ENCODE assay signal across 24 cellular contexts in the genomic region with DNA sequence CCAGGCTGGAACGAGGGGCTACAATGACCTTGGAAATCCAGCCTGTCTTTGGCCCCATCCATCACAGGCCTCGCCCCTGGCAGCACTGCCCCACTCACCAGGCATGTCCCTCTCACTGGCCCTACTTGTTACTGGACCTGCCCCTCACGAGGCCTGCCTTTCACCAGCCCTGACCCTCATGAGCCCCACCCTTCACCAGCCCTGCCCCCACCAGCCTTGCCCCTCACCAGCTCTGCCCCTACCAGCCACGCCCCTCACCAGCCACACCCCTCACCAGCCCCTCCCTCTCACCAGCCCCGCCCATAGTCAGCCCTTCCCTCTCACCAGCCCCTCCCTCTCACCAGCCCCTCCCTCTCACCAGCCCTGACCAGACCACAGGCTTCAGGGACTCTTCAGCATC. TPM values are rescaled to one million over a fixed set of nuclear protein-coding genes. Genes with fewer than 3 reads are reported as not detected.
DNase-seq lines count a peak whose midpoint lies in the region; ATAC-seq, FAIRE-seq and TF ChIP-seq lines count a peak whose summit lies in the region.
"Had no signal": no experiment of that assay in that cellular context is flagged by ENCODE, and none has a peak within 500 bp of the region (broad histone marks: within the 10 kb centered on the region; RNA-seq: fewer than 3 reads in every experiment).

No MANE protein-coding gene starts in this region.

- no peaks in the 10 kb centered on the region for H3K79me2 ChIP-seq in GM12878 (ENCODE audit: control insufficient read depth, insufficient read depth, low read length)
- no peaks in the 10 kb centered on the region for H3K79me2 ChIP-seq in neural progenitor cell (ENCODE audit: low read depth)

- H3K27ac ChIP-seq in GM12878 (ENCODE audit: control insufficient read depth, insufficient read depth): no peak overlapping the region
- H3K27ac ChIP-seq in neural progenitor cell: no peak overlapping the region
- no peak overlapping the region for H3K27ac ChIP-seq in small intestine (ENCODE audit: low read depth in 1 of 2, low read length in 1 of 2)
- no peak overlapping the region for H3K27ac ChIP-seq in naive thymus-derived CD4-positive, alpha-beta T cell (ENCODE audit: low read depth, low read length)
- H3K27ac ChIP-seq: 22Rv1; BLaER1 treated with 17β-estradiol and CSF1 and Interleukin-3, amounts not matched to agents 10 nM and 100 nM; SJSA1; thoracic aorta had no signal

- H4K20me1 ChIP-seq in GM12878 (ENCODE audit: control insufficient read depth, insufficient read depth) (no peaks in the 10 kb centered on the region), neural progenitor cell (ENCODE audit: low read depth) (peaks cover 3% of the 10 kb centered on the region)
- H4K20me1 ChIP-seq: BLaER1 treated with 17β-estradiol and CSF1 and Interleukin-3, amounts not matched to agents 10 nM and 100 nM had no signal

- H3F3A ChIP-seq in neural progenitor cell (ENCODE audit: low read depth): peaks cover 4% of the 10 kb centered on the region

- H3K36me3 ChIP-seq in GM12878 (ENCODE audit: control insufficient read depth in 2 of 2, insufficient read depth in 2 of 2, low read length in 1 of 2) (no peaks in the 10 kb centered on the region), neural progenitor cell (no peaks in the 10 kb centered on the region), small intestine (ENCODE audit: control insufficient read depth in 2 of 2, insufficient read depth in 2 of 2, low read length in 2 of 2) (no peaks in the 10 kb centered on the region)
- H3K36me3 ChIP-seq in naive thymus-derived CD4-positive, alpha-beta T cell (ENCODE audit: control insufficient read depth in 2 of 3, insufficient read depth in 3 of 3, low read length in 3 of 3): no peaks in the 10 kb centered on the region
- H3K36me3 ChIP-seq: BLaER1 treated with 17β-estradiol and CSF1 and Interleukin-3, amounts not matched to agents 10 nM and 100 nM; SJSA1; thoracic aorta had no signal

- H2AFZ ChIP-seq in GM12878 (ENCODE audit: control insufficient read depth, low read depth, low read length): no peak overlapping the region
- H2AFZ ChIP-seq in neural progenitor cell (replicated peaks): no peak overlapping the region

- ATAC-seq in GM12878: peak; percentile 28; the same call in 1 of the 3 replicates
- ATAC-seq in effector memory CD8-positive, alpha-beta T cell (replicated peaks): no peak
- no peak for ATAC-seq in naive thymus-derived CD4-positive, alpha-beta T cell
- ATAC-seq: natural killer cell had no signal

- no peak for TF ChIP-seq POLR2A in GM12878 (IDR thresholded peaks at IDR 0.05; ENCODE audit: low read depth, low read length)

- POLR2A ChIA-PET in GM12878 (lab: Charles Lee): no interaction called here
- POLR2A ChIA-PET in naive thymus-derived CD4-positive, alpha-beta T cell (lab: Charles Lee): no interaction called here

- H3K27ac Mint-ChIP-seq in neural progenitor cell: no peak overlapping the region
- H3K27ac Mint-ChIP-seq in effector memory CD8-positive, alpha-beta T cell: no peak overlapping the region
- H3K27ac Mint-ChIP-seq in naive thymus-derived CD4-positive, alpha-beta T cell: no peak overlapping the region
- H3K27ac Mint-ChIP-seq: activated CD4-positive, alpha-beta T cell treated with anti-CD3 and anti-CD28 coated beads, Interleukin-2, amount 10 ng/mL, durations not matched to agents 7 days and 5 days; memory B cell; natural killer cell; progenitor cell of endocrine pancreas had no signal

- peaks cover 12% of the 10 kb centered on the region for H3K36me3 Mint-ChIP-seq in neural progenitor cell
- no peaks in the 10 kb centered on the region for H3K36me3 Mint-ChIP-seq in effector memory CD8-positive, alpha-beta T cell (ENCODE audit: insufficient read depth)
- no peaks in the 10 kb centered on the region for H3K36me3 Mint-ChIP-seq in naive thymus-derived CD4-positive, alpha-beta T cell
- H3K36me3 Mint-ChIP-seq: memory B cell, natural killer cell had no signal

- peak; percentile 55 for DNase-seq in DMS 273 (lab: John Stamatoyannopoulos, UW; ENCODE audit: unreplicated experiment)
- DNase-seq in DMS 273 treated with DMSO at 0.1 percent for 48 hours (lab: John Stamatoyannopoulos, UW): no peak
- peak; percentile 63 for DNase-seq in NAMALWA (ENCODE audit: low spot score)
- no peak for DNase-seq in GM12878 (ENCODE audit: low read depth, low spot score)
- peak; percentile 52 for DNase-seq in neural progenitor cell (ENCODE audit: low spot score)
- no peak for DNase-seq in effector memory CD8-positive, alpha-beta T cell
- DNase-seq in small intestine: no peak
- DNase-seq in naive thymus-derived CD4-positive, alpha-beta T cell: no peak
- DNase-seq: activated CD4-positive, alpha-beta T cell treated with anti-CD3 and anti-CD28 coated beads, Interleukin-2, amount 10 ng/mL, durations not matched to agents 7 days and 5 days; activated naive CD4-positive, alpha-beta T cell treated with Interleukin-2 at 50 U/mL for 16 hours; activated T-cell treated with anti-CD3 and anti-CD28 coated beads for 4 hours; kidney; MV-4-11; natural killer cell; NCI-H2081; NCI-H524; T1000 had no signal

- H3K4me2 ChIP-seq in GM12878 (ENCODE audit: control insufficient read depth, insufficient read depth): no peak overlapping the region
- H3K4me2 ChIP-seq in neural progenitor cell: no peak overlapping the region
- H3K4me2 ChIP-seq: BLaER1 treated with 17β-estradiol and CSF1 and Interleukin-3, amounts not matched to agents 10 nM and 100 nM had no signal

- TF ChIP-seq RAD21 in GM12878 (IDR thresholded peaks at IDR 0.05; ENCODE audit: insufficient read depth, low read depth, low read length): no peak

- no peaks in the 10 kb centered on the region for H3K27me3 Mint-ChIP-seq in neural progenitor cell (ENCODE audit: insufficient read depth, low read depth)
- H3K27me3 Mint-ChIP-seq in effector memory CD8-positive, alpha-beta T cell: peaks cover 34 to 65% of the 10 kb centered on the region in 2 donors
- H3K27me3 Mint-ChIP-seq in naive thymus-derived CD4-positive, alpha-beta T cell: peaks cover 0 to 18% (median 6%) of the 10 kb centered on the region in 5 donors
- H3K27me3 Mint-ChIP-seq: progenitor cell of endocrine pancreas had no signal

- TF ChIP-seq CTCF in GM12878 (IDR thresholded peaks at IDR 0.05 in 2 of 3, conservative IDR thresholded peaks at IDR 0.05 in 1 of 3; ENCODE audit: control insufficient read depth in 2 of 3, extremely low read depth in 1 of 3, insufficient read depth in 1 of 3, low read depth in 3 of 3, low read length in 3 of 3) (no peak), neural progenitor cell (IDR thresholded peaks at IDR 0.05) (no peak)

- RAD21 ChIA-PET in GM12878 (lab: Charles Lee; ENCODE audit: unreplicated experiment): no interaction called here

- no peak overlapping the region for H3K4me3 Mint-ChIP-seq in neural progenitor cell
- H3K4me3 Mint-ChIP-seq in effector memory CD8-positive, alpha-beta T cell: no peak overlapping the region
- H3K4me3 Mint-ChIP-seq in naive thymus-derived CD4-positive, alpha-beta T cell: no peak overlapping the region
- H3K4me3 Mint-ChIP-seq: activated CD4-positive, alpha-beta T cell treated with anti-CD3 and anti-CD28 coated beads, Interleukin-2, amount 10 ng/mL, durations not matched to agents 7 days and 5 days; memory B cell; natural killer cell had no signal

- WGBS in GM12878 (ENCODE audit: insufficient coverage, insufficient replicate concordance, low lambda C conversion rate, missing lambda C conversion rate): 6% methylated on average over 4 of the region's 5 CpGs
- 49 to 60% (median 51%) methylated on average over 3 to 5 of the region's 5 CpGs for WGBS in small intestine, 3 donors

- peaks cover 32% of the 10 kb centered on the region for H3K4me1 Mint-ChIP-seq in neural progenitor cell
- peaks cover 0 to 3% of the 10 kb centered on the region in 2 donors for H3K4me1 Mint-ChIP-seq in effector memory CD8-positive, alpha-beta T cell (ENCODE audit: low read depth in 2 of 2)
- peaks cover 0 to 2% (median 0%) of the 10 kb centered on the region in 7 donors for H3K4me1 Mint-ChIP-seq in naive thymus-derived CD4-positive, alpha-beta T cell
- H3K4me1 Mint-ChIP-seq: natural killer cell had no signal

- SMC1A ChIA-PET in GM12878 (lab: Charles Lee; ENCODE audit: uncharacterized antibody, unreplicated experiment): no interaction called here

- no peak for FAIRE-seq in GM12878 (lab: Jason Lieb, UNC)
- FAIRE-seq in small intestine (lab: Jason Lieb, UNC): no peak
- FAIRE-seq: astrocyte, kidney had no signal

- no peak overlapping the region for H3K4me3 ChIP-seq in GM12878
- H3K4me3 ChIP-seq in neural progenitor cell: no peak overlapping the region
- H3K4me3 ChIP-seq in small intestine (ENCODE audit: low read depth in 1 of 2, low read length in 2 of 2): no peak overlapping the region
- no peak overlapping the region for H3K4me3 ChIP-seq in naive thymus-derived CD4-positive, alpha-beta T cell (ENCODE audit: low read length)
- H3K4me3 ChIP-seq: BLaER1 treated with 17β-estradiol and CSF1 and Interleukin-3, amounts not matched to agents 10 nM and 100 nM; SJSA1; thoracic aorta had no signal

- in situ Hi-C loops in GM12878 (cut with MboI): no loop called here

- H3K27me3 ChIP-seq in GM12878 (replicated peaks in 1 of 2; ENCODE audit: control insufficient read depth in 2 of 2, insufficient read depth in 2 of 2, low read length in 1 of 2): no peaks in the 10 kb centered on the region; a peak in 1 of 4 replicates
- H3K27me3 ChIP-seq in neural progenitor cell: no peaks in the 10 kb centered on the region
- peaks cover 0 to 4% of the 10 kb centered on the region in 2 donors for H3K27me3 ChIP-seq in small intestine (ENCODE audit: control insufficient read depth in 2 of 2, insufficient read depth in 2 of 2, low read length in 2 of 2)
- H3K27me3 ChIP-seq in naive thymus-derived CD4-positive, alpha-beta T cell (ENCODE audit: control insufficient read depth in 2 of 2, insufficient read depth in 2 of 2, low read length in 2 of 2): no peaks in the 10 kb centered on the region
- H3K27me3 ChIP-seq: BLaER1 treated with 17β-estradiol and CSF1 and Interleukin-3, amounts not matched to agents 10 nM and 100 nM had no signal

- no peak for TF ChIP-seq EP300 in GM12878 (IDR thresholded peaks at IDR 0.05; ENCODE audit: borderline replicate concordance in 1 of 2, control insufficient read depth in 1 of 2, low read depth in 2 of 2, low read length in 2 of 2)

- CTCF ChIA-PET in GM12878 (lab: Yijun Ruan, JAX): no interaction called here
- CTCF ChIA-PET in naive thymus-derived CD4-positive, alpha-beta T cell (lab: Charles Lee): interaction anchor here (0.7 kb wide), 2 partner anchors 29 to 52 kb away, joined by 3 to 4 read pairs; no protein-coding TSS in a partner anchor

- H3K9me3 Mint-ChIP-seq in neural progenitor cell: no peaks in the 10 kb centered on the region
- H3K9me3 Mint-ChIP-seq in effector memory CD8-positive, alpha-beta T cell: no peaks in the 10 kb centered on the region
- H3K9me3 Mint-ChIP-seq in naive thymus-derived CD4-positive, alpha-beta T cell: no peaks in the 10 kb centered on the region
- H3K9me3 Mint-ChIP-seq: activated CD4-positive, alpha-beta T cell treated with anti-CD3 and anti-CD28 coated beads, Interleukin-2, amount 10 ng/mL, durations not matched to agents 7 days and 5 days; memory B cell; natural killer cell had no signal

- intact Hi-C loops in GM12878 (cut with micrococcal nuclease; ENCODE audit: unreplicated experiment): no loop called here
- intact Hi-C loops in naive thymus-derived CD4-positive, alpha-beta T cell (cut with micrococcal nuclease): no loop called here

- H3K4me1 ChIP-seq in GM12878 (ENCODE audit: control insufficient read depth, insufficient read depth, low read length): no peaks in the 10 kb centered on the region
- no peaks in the 10 kb centered on the region for H3K4me1 ChIP-seq in neural progenitor cell
- no peaks in the 10 kb centered on the region for H3K4me1 ChIP-seq in small intestine (ENCODE audit: control insufficient read depth in 2 of 2, insufficient read depth in 1 of 2, low read depth in 1 of 2, low read length in 1 of 2)
- H3K4me1 ChIP-seq in naive thymus-derived CD4-positive, alpha-beta T cell (ENCODE audit: control insufficient read depth in 2 of 2, insufficient read depth in 2 of 2, low read length in 2 of 2): no peaks in the 10 kb centered on the region
- H3K4me1 ChIP-seq: SJSA1 had no signal

- no peak overlapping the region for H3K9ac ChIP-seq in GM12878 (ENCODE audit: control insufficient read depth, insufficient read depth, low read length)
- no peak overlapping the region for H3K9ac ChIP-seq in neural progenitor cell
- H3K9ac ChIP-seq: BLaER1 treated with 17β-estradiol and CSF1 and Interleukin-3, amounts not matched to agents 10 nM and 100 nM had no signal

- BruUV-seq in GM12878 (replicated peaks; lab: Mats Ljungman, UMichigan): no TSS peak

- H3K9me3 ChIP-seq in GM12878 (replicated peaks; ENCODE audit: control insufficient read depth, insufficient read depth, low read length) (no peaks in the 10 kb centered on the region), neural progenitor cell (ENCODE audit: low read depth) (no peaks in the 10 kb centered on the region), small intestine (ENCODE audit: control insufficient read depth, low read depth) (no peaks in the 10 kb centered on the region)
- H3K9me3 ChIP-seq in naive thymus-derived CD4-positive, alpha-beta T cell (ENCODE audit: control insufficient read depth in 2 of 3, low read length in 3 of 3): no peaks in the 10 kb centered on the region
- H3K9me3 ChIP-seq: BLaER1 treated with 17β-estradiol and CSF1 and Interleukin-3, amounts not matched to agents 10 nM and 100 nM; SJSA1; thoracic aorta had no signal

RNA-seq across cellular contexts. Expression of a gene that starts 57.8 kb away (rescaled TPM):
- not detected in 2 replicates for total RNA-seq in GM12878 (2013; cell fraction: nucleolus; rRNA removed)
- total RNA-seq in GM12878 (2014; rRNA removed): not detected in 2 replicates
- total RNA-seq in GM12878 (2014; rRNA removed; fragmentation: Illumina TruSeq; extraction: Trizol): not detected in 2 replicates
- 0.08 TPM in 1 of 2 replicates, not detected in the other for total RNA-seq in GM12878 (2021)
- polyA plus RNA-seq in GM12878 (2011; ENCODE audit: low read depth): not detected
- polyA plus RNA-seq in GM12878 (2011; rRNA removed): not detected in 2 replicates
- not detected in 2 replicates for polyA plus RNA-seq in GM12878 (2011; cell fraction: cytosol; rRNA removed)
- polyA plus RNA-seq in GM12878 (2011; cell fraction: nucleus; rRNA removed): not detected in 2 replicates
- polyA plus RNA-seq in GM12878 (2012): not detected in 2 replicates
- not detected in 2 replicates for polyA plus RNA-seq in GM12878 (2014; fragmentation: Illumina TruSeq; extraction: Trizol)
- not detected for polyA plus RNA-seq in GM12878 (2014; fragmentation: Nextera tagmentation; extraction: Ambion mirVana)
- not detected in 2 replicates for polyA plus RNA-seq in GM12878 (2014; rRNA removed)
- polyA plus RNA-seq in GM12878 (2016; fragmentation: Nextera tagmentation; extraction: Ambion mirVana): not detected
- not detected in 2 replicates for polyA minus RNA-seq in GM12878 (2011; rRNA and poly(A)+ RNA removed)
- not detected in 2 replicates for polyA minus RNA-seq in GM12878 (2011; cell fraction: cytosol; rRNA and poly(A)+ RNA removed)
- polyA minus RNA-seq in GM12878 (2011; cell fraction: nucleus; rRNA and poly(A)+ RNA removed): not detected in 2 replicates
- total RNA-seq in neural progenitor cell (ENCODE audit: low replicate concordance): 26.7 and 80.0 TPM in 2 replicates
- polyA plus RNA-seq in small intestine: under 1 TPM in 1 of 3 donors, not detected in 2; 0.10 TPM
- total RNA-seq in naive thymus-derived CD4-positive, alpha-beta T cell: under 1 TPM in 1 of 5 experiments, not detected in 4; 0.24 TPM
- polyA plus RNA-seq in naive thymus-derived CD4-positive, alpha-beta T cell: not detected
- total RNA-seq: activated CD4-positive, alpha-beta T cell treated with anti-CD3 and anti-CD28 coated beads, Interleukin-2, amount 10 ng/mL, durations not matched to agents 7 days and 5 days; SJSA1 had no signal

Comparison
In these comparisons a context has a peak if more than half of its experiments do, and no peak if none do; other contexts are left out.
1. DNase-seq: peak in DMS 273 (single experiment), NAMALWA (single experiment) and neural progenitor cell (single experiment); none in DMS 273 treated with DMSO at 0.1 percent for 48 hours (single experiment), GM12878 (single experiment), effector memory CD8-positive, alpha-beta T cell (0 of 3), small intestine (single experiment) and naive thymus-derived CD4-positive, alpha-beta T cell (0 of 9).
2. RNA of a gene that starts 57.8 kb away (total RNA-seq): 26.7 to 80.0 TPM in neural progenitor cell; 0.08 TPM in GM12878 and 0.24 TPM in naive thymus-derived CD4-positive, alpha-beta T cell; every median in the first group is over 10 times any median in the second.